Comparison of ENCODE assay signal across 1 cellular context in genomic region chr10:21529236-21529910, GRCh38.
TF ChIP-seq lines count a peak whose summit lies in the region.

No MANE protein-coding gene starts in this region.

TF ChIP-seq in SK-N-SH, 30 proteins besides CTCF, POLR2A, EP300 and RAD21:
- no peak for TF ChIP-seq REST (IDR thresholded peaks at IDR 0.05; ENCODE audit: low read depth, low read length)
- TF ChIP-seq FOXJ3 (CRISPR knock-in tag; IDR thresholded peaks at IDR 0.05) = no peak
- no peak for TF ChIP-seq MAX (IDR thresholded peaks at IDR 0.05; ENCODE audit: low read depth)
- no peak for TF ChIP-seq JUND (IDR thresholded peaks at IDR 0.05)
- TF ChIP-seq SIN3A (IDR thresholded peaks at IDR 0.05; ENCODE audit: borderline replicate concordance, low read depth, low read length) = no peak
- no peak for TF ChIP-seq MEF2A (IDR thresholded peaks at IDR 0.05; ENCODE audit: borderline replicate concordance, low read depth)
- no peak for TF ChIP-seq GABPA (IDR thresholded peaks at IDR 0.05; ENCODE audit: low read depth)
- TF ChIP-seq FOSL2 (IDR thresholded peaks at IDR 0.05; ENCODE audit: borderline replicate concordance, low read depth) = no peak
- no peak for TF ChIP-seq NFIC (IDR thresholded peaks at IDR 0.05; ENCODE audit: borderline replicate concordance)
- TF ChIP-seq YY1 (IDR thresholded peaks at IDR 0.05; ENCODE audit: low read depth) = no peak
- no peak for TF ChIP-seq FOXM1 (IDR thresholded peaks at IDR 0.05; ENCODE audit: low read depth)
- no peak for TF ChIP-seq PBX3 (IDR thresholded peaks at IDR 0.05)
- TF ChIP-seq USF1 (IDR thresholded peaks at IDR 0.05; ENCODE audit: borderline replicate concordance, low read depth) = no peak
- no peak for TF ChIP-seq SMC3 (IDR thresholded peaks at IDR 0.05; ENCODE audit: low read depth, low read length)
- TF ChIP-seq ELF1 (IDR thresholded peaks at IDR 0.05) = no peak
- TF ChIP-seq TCF12 (IDR thresholded peaks at IDR 0.05) = no peak
- TF ChIP-seq CHD2 (IDR thresholded peaks at IDR 0.05; ENCODE audit: low read length, partially characterized antibody) = no peak
- no peak for TF ChIP-seq RFX5 (IDR thresholded peaks at IDR 0.05; ENCODE audit: low read length)
- no peak for TF ChIP-seq RCOR1 (IDR thresholded peaks at IDR 0.05; ENCODE audit: low read length)
- TF ChIP-seq TAF1 (IDR thresholded peaks at IDR 0.05; ENCODE audit: borderline replicate concordance, low read depth, low read length) = no peak
TF ChIP-seq in SK-N-SH: peak in this region for 0.
